15 cellular contexts compared by ENCODE assay signal in genomic region chr17:61144876-61145564, GRCh38.
A peak's percentile ranks its signal among the peaks of the same experiment; 100 is the strongest.
DNase-seq lines count a peak whose midpoint lies in the region; ATAC-seq and TF ChIP-seq lines count a peak whose summit lies in the region.
"Had no signal": no experiment of that assay in that cellular context is flagged by ENCODE, and none has a peak within 500 bp of the region (broad histone marks: within the 10 kb centered on the region; RNA-seq: fewer than 3 reads in every experiment).

No MANE protein-coding gene starts in this region.

- ATAC-seq in stimulated activated naive CD8-positive, alpha-beta T cell treated with anti-CD3 and anti-CD28 coated beads, Interleukin-15, Interleukin-2, amounts not matched to agents 100 U/mL and 50 U/mL, for 24 hours: no peak
- no peak for ATAC-seq in HG02840 (IDR thresholded peaks at IDR 0.05; ENCODE audit: low FRiP score, unreplicated experiment)
- ATAC-seq in mucosa of descending colon: no peak

- no peak for TF ChIP-seq CTCF in mesothelial cell of epicardium (IDR thresholded peaks at IDR 0.05; ENCODE audit: unreplicated experiment)
- TF ChIP-seq CTCF in mucosa of descending colon (IDR thresholded peaks at IDR 0.05): no peak
- no peak for TF ChIP-seq CTCF in GM13977 (IDR thresholded peaks at IDR 0.05; ENCODE audit: extremely low read depth, insufficient read depth, missing control alignments)

- peaks cover 34% of the 10 kb centered on the region for H3K4me1 Mint-ChIP-seq in stimulated activated naive CD8-positive, alpha-beta T cell treated with anti-CD3 and anti-CD28 coated beads, Interleukin-15, Interleukin-2, amounts not matched to agents 100 ng/mL and 50 ng/mL, for 24 hours (ENCODE audit: low read depth)
- H3K4me1 Mint-ChIP-seq in mesothelial cell of epicardium: peaks cover 66% of the 10 kb centered on the region

- H3K4me3 ChIP-seq in mucosa of descending colon: no peak overlapping the region
- H3K4me3 ChIP-seq: esophagus squamous epithelium, pancreas had no signal

- H3K36me3 ChIP-seq in mucosa of descending colon (ENCODE audit: low read depth): no peaks in the 10 kb centered on the region
- H3K36me3 ChIP-seq: esophagus squamous epithelium, pancreas had no signal

- no peak for DNase-seq in stimulated activated naive CD8-positive, alpha-beta T cell treated with anti-CD3 and anti-CD28 coated beads, Interleukin-15, Interleukin-2, amounts not matched to agents 100 U/mL and 50 U/mL, for 24 hours
- DNase-seq in amniotic epithelial cell (ENCODE audit: low read depth) (peak; percentile 96), mesothelial cell of epicardium (ENCODE audit: low spot score in 2 of 2, unreplicated experiment in 2 of 2) (peak in 1 of 2 experiments; percentile 51), mucosa of descending colon (no peak), GM13977 (ENCODE audit: low spot score) (no peak)
- DNase-seq in activated T-cell treated with anti-CD3 and anti-CD28 coated beads, Interleukin-2, amount 50 U/mL, for 48 hours: no peak
- DNase-seq: caudate nucleus; esophagus squamous epithelium; H7; NCI-H226; pancreas; stimulated activated CD4-positive, alpha-beta T cell treated with anti-CD3 and anti-CD28 coated beads, Interleukin-2, amount 100 ng/mL, for 48 hours had no signal

- H3K4me3 Mint-ChIP-seq in stimulated activated naive CD8-positive, alpha-beta T cell treated with anti-CD3 and anti-CD28 coated beads, Interleukin-15, Interleukin-2, amounts not matched to agents 100 ng/mL and 50 ng/mL, for 24 hours: peak overlapping the region; percentile 8
- peak overlapping the region; percentile 30 for H3K4me3 Mint-ChIP-seq in mesothelial cell of epicardium

- H3K9me3 Mint-ChIP-seq in stimulated activated naive CD8-positive, alpha-beta T cell treated with anti-CD3 and anti-CD28 coated beads, Interleukin-15, Interleukin-2, amounts not matched to agents 100 ng/mL and 50 ng/mL, for 24 hours: no peaks in the 10 kb centered on the region
- no peaks in the 10 kb centered on the region for H3K9me3 Mint-ChIP-seq in mesothelial cell of epicardium
- H3K9me3 Mint-ChIP-seq: activated T-helper 2 cell treated with anti-CD3 and anti-CD28 coated beads, Interferon-gamma antibody, Interleukin-2, Interleukin-4, amounts not matched to agents 10 μg/mL and 5 μg/mL and 100 μg/mL, durations not matched to agents 14 hours and 24 hours and 36 hours had no signal

- H3K27me3 Mint-ChIP-seq in stimulated activated naive CD8-positive, alpha-beta T cell treated with anti-CD3 and anti-CD28 coated beads, Interleukin-15, Interleukin-2, amounts not matched to agents 100 ng/mL and 50 ng/mL, for 24 hours: no peaks in the 10 kb centered on the region
- no peaks in the 10 kb centered on the region for H3K27me3 Mint-ChIP-seq in mesothelial cell of epicardium (ENCODE audit: low read depth)

- no peaks in the 10 kb centered on the region for H3K4me1 ChIP-seq in mucosa of descending colon (ENCODE audit: low read depth)

- peak overlapping the region; percentile 18 for H3K27ac Mint-ChIP-seq in stimulated activated naive CD8-positive, alpha-beta T cell treated with anti-CD3 and anti-CD28 coated beads, Interleukin-15, Interleukin-2, amounts not matched to agents 100 ng/mL and 50 ng/mL, for 24 hours
- H3K27ac Mint-ChIP-seq in mesothelial cell of epicardium: peak overlapping the region; percentile 88
- H3K27ac Mint-ChIP-seq: activated T-helper 2 cell treated with anti-CD3 and anti-CD28 coated beads, Interferon-gamma antibody, Interleukin-2, Interleukin-4, amounts not matched to agents 10 μg/mL and 5 μg/mL and 100 μg/mL, durations not matched to agents 14 hours and 24 hours and 36 hours had no signal

- in situ Hi-C loops in GM13977 (cut with MboI; ENCODE audit: low pct_unique_long_range_greater_than_20kb, low sequenced_read_pairs, unreplicated experiment): no loop called here

- intact Hi-C loops in mucosa of descending colon (cut with DNase I, micrococcal nuclease): no loop called here

- no peaks in the 10 kb centered on the region for H3K36me3 Mint-ChIP-seq in stimulated activated naive CD8-positive, alpha-beta T cell treated with anti-CD3 and anti-CD28 coated beads, Interleukin-15, Interleukin-2, amounts not matched to agents 100 ng/mL and 50 ng/mL, for 24 hours (ENCODE audit: low read depth)
- H3K36me3 Mint-ChIP-seq in mesothelial cell of epicardium: no peaks in the 10 kb centered on the region

- no peaks in the 10 kb centered on the region for H3K9me3 ChIP-seq in mucosa of descending colon
- H3K9me3 ChIP-seq: esophagus squamous epithelium, pancreas had no signal
